8 cellular contexts compared by ENCODE assay signal in genomic region chr1:234498448-234499118, GRCh38. TPM values are rescaled to one million over a fixed set of nuclear protein-coding genes. Genes with fewer than 3 reads are reported as not detected.
A peak's percentile ranks its signal among the peaks of the same experiment; 100 is the strongest.
DNase-seq lines count a peak whose midpoint lies in the region; ATAC-seq and TF ChIP-seq lines count a peak whose summit lies in the region.

No MANE protein-coding gene starts in this region.

- H3K27ac ChIP-seq in brain microvascular endothelial cell (peak overlapping the region; percentile 65), uterus (peak overlapping the region; percentile 87 to 89)

- no peaks in the 10 kb centered on the region for H3K36me3 ChIP-seq in brain microvascular endothelial cell (replicated peaks)
- H3K36me3 ChIP-seq in mucosa of descending colon (ENCODE audit: low read depth): no peaks in the 10 kb centered on the region
- H3K36me3 ChIP-seq in uterus: no peaks in the 10 kb centered on the region

- H3K36me3 Mint-ChIP-seq in activated naive CD8-positive, alpha-beta T cell treated with anti-CD3 and anti-CD28 coated beads for 36 hours: peaks cover 12% of the 10 kb centered on the region
- H3K36me3 Mint-ChIP-seq in activated naive CD8-positive, alpha-beta T cell treated with anti-CD3 and anti-CD28 coated beads, Interleukin-2, amount 50 U/mL, for 24 hours (ENCODE audit: low read depth): peaks cover 6% of the 10 kb centered on the region

- peaks cover 45% of the 10 kb centered on the region for H3K4me1 Mint-ChIP-seq in activated naive CD8-positive, alpha-beta T cell treated with anti-CD3 and anti-CD28 coated beads for 36 hours
- H3K4me1 Mint-ChIP-seq in activated naive CD8-positive, alpha-beta T cell treated with anti-CD3 and anti-CD28 coated beads, Interleukin-2, amount 50 U/mL, for 24 hours: peaks cover 62% of the 10 kb centered on the region

- TF ChIP-seq CTCF in brain microvascular endothelial cell (IDR thresholded peaks at IDR 0.05; ENCODE audit: low read depth, low read length, missing control alignments) (no peak), mucosa of descending colon (IDR thresholded peaks at IDR 0.05) (no peak), uterus (IDR thresholded peaks at IDR 0.05) (no peak)

- no peak for DNase-seq in activated naive CD8-positive, alpha-beta T cell treated with anti-CD3 and anti-CD28 coated beads for 36 hours
- no peak for DNase-seq in activated naive CD8-positive, alpha-beta T cell treated with anti-CD3 and anti-CD28 coated beads, Interleukin-2, amount 50 U/mL, for 24 hours
- DNase-seq in brain microvascular endothelial cell (no peak), mucosa of descending colon (peak in 1 of 3 donors; percentile 30), uterus (no peak), posterior vena cava (ENCODE audit: low spot score) (no peak), dermis blood vessel endothelial cell (no peak), glomerular visceral epithelial cell (ENCODE audit: extremely low spot score) (no peak)

- H3K9me3 ChIP-seq in mucosa of descending colon: no peaks in the 10 kb centered on the region
- H3K9me3 ChIP-seq in uterus: no peaks in the 10 kb centered on the region

- H3K4me3 Mint-ChIP-seq in activated naive CD8-positive, alpha-beta T cell treated with anti-CD3 and anti-CD28 coated beads for 36 hours: no peak overlapping the region
- H3K4me3 Mint-ChIP-seq in activated naive CD8-positive, alpha-beta T cell treated with anti-CD3 and anti-CD28 coated beads, Interleukin-2, amount 50 U/mL, for 24 hours: no peak overlapping the region

- H3K9me3 Mint-ChIP-seq in activated naive CD8-positive, alpha-beta T cell treated with anti-CD3 and anti-CD28 coated beads for 36 hours: peaks cover 10% of the 10 kb centered on the region
- peaks cover 15% of the 10 kb centered on the region for H3K9me3 Mint-ChIP-seq in activated naive CD8-positive, alpha-beta T cell treated with anti-CD3 and anti-CD28 coated beads, Interleukin-2, amount 50 U/mL, for 24 hours

- in situ Hi-C loops in brain microvascular endothelial cell (cut with HindIII; ENCODE audit: low pct_ligation_motif_present, low sequenced_read_pairs): loop anchor here (25.0 kb wide), 1 partner anchor 589 kb away; no protein-coding TSS in a partner anchor

- H3K27me3 ChIP-seq in brain microvascular endothelial cell (replicated peaks) (no peaks in the 10 kb centered on the region), uterus (no peaks in the 10 kb centered on the region)

- H3K4me3 ChIP-seq in brain microvascular endothelial cell (ENCODE audit: low read depth, low read length): no peak overlapping the region
- H3K4me3 ChIP-seq in mucosa of descending colon: no peak overlapping the region
- no peak overlapping the region for H3K4me3 ChIP-seq in uterus

- intact Hi-C loops in mucosa of descending colon (cut with DNase I, micrococcal nuclease): loop anchor here (5.0 to 10.0 kb wide), 2 partner anchors 96 to 589 kb away; no protein-coding TSS in a partner anchor
- intact Hi-C loops in uterus (cut with DNase I; ENCODE audit: low total_unique reads): loop anchor here (2.0 kb wide), 1 partner anchor 584 kb away; no protein-coding TSS in a partner anchor
- intact Hi-C loops in posterior vena cava (cut with DNase I): loop anchor here (5.0 kb wide), 4 partner anchors 109 to 594 kb away; no protein-coding TSS in a partner anchor

- TF ChIP-seq POLR2A in uterus (IDR thresholded peaks at IDR 0.05): no peak

- H3K27ac Mint-ChIP-seq in activated naive CD8-positive, alpha-beta T cell treated with anti-CD3 and anti-CD28 coated beads for 36 hours: peak overlapping the region; percentile 32
- no peak overlapping the region for H3K27ac Mint-ChIP-seq in activated naive CD8-positive, alpha-beta T cell treated with anti-CD3 and anti-CD28 coated beads, Interleukin-2, amount 50 U/mL, for 24 hours

- H3K27me3 Mint-ChIP-seq in activated naive CD8-positive, alpha-beta T cell treated with anti-CD3 and anti-CD28 coated beads for 36 hours: peaks cover 14% of the 10 kb centered on the region
- peaks cover 7% of the 10 kb centered on the region for H3K27me3 Mint-ChIP-seq in activated naive CD8-positive, alpha-beta T cell treated with anti-CD3 and anti-CD28 coated beads, Interleukin-2, amount 50 U/mL, for 24 hours

- ATAC-seq in activated naive CD8-positive, alpha-beta T cell treated with anti-CD3 and anti-CD28 coated beads, Interleukin-2, amount 50 U/mL, for 24 hours: no peak
- ATAC-seq in mucosa of descending colon: peak; percentile 33

- H3K4me1 ChIP-seq in mucosa of descending colon (ENCODE audit: low read depth) (peaks cover 19% of the 10 kb centered on the region), uterus (peaks cover 0 to 7% of the 10 kb centered on the region in 2 donors)

RNA-seq across cellular contexts. Expression of gene TARBP1, which starts 19.6 kb away (rescaled TPM):
- total RNA-seq in activated naive CD8-positive, alpha-beta T cell treated with anti-CD3 and anti-CD28 coated beads for 36 hours: 10 to 100 TPM; 38.6 to 44.0 TPM
- 10 to 100 TPM; 16.2 to 29.5 (median 23.5) TPM for total RNA-seq in mucosa of descending colon
- 10 to 100 TPM in 3 of 4 donors, under 1 TPM in 1; 0.88 to 79.8 (median 21.2) TPM for total RNA-seq in uterus
- total RNA-seq in posterior vena cava: 10 to 100 TPM; 13.8 to 20.0 TPM
- total RNA-seq in dermis blood vessel endothelial cell: 16.7 and 23.3 TPM in 2 replicates
